ENCODE assay signal across 1 cellular context in genomic region chrX:39755152-39756032, GRCh38.
TF ChIP-seq lines count a peak whose summit lies in the region.

No MANE protein-coding gene starts in this region.

TF ChIP-seq in GM23338, 12 proteins besides CTCF, POLR2A, EP300 and RAD21 (continued from another document):
- no peak for TF ChIP-seq ZNF462 (CRISPR knock-in tag; IDR thresholded peaks at IDR 0.05)
- no peak for TF ChIP-seq ZNF114 (CRISPR knock-in tag; IDR thresholded peaks at IDR 0.05)
- no peak for TF ChIP-seq JUNB (IDR thresholded peaks at IDR 0.05; ENCODE audit: unreplicated experiment)
- TF ChIP-seq NANOG (IDR thresholded peaks at IDR 0.05; ENCODE audit: borderline replicate concordance) = no peak
- TF ChIP-seq ZNF331 (CRISPR knock-in tag; IDR thresholded peaks at IDR 0.05; ENCODE audit: low read depth) = no peak
- no peak for TF ChIP-seq EZH2phosphoT487 (IDR thresholded peaks at IDR 0.05; ENCODE audit: unreplicated experiment)
TF ChIP-seq in GM23338: peak in this region for 0.
